Comparison of ENCODE assay signal across 8 cellular contexts in the genomic region with DNA sequence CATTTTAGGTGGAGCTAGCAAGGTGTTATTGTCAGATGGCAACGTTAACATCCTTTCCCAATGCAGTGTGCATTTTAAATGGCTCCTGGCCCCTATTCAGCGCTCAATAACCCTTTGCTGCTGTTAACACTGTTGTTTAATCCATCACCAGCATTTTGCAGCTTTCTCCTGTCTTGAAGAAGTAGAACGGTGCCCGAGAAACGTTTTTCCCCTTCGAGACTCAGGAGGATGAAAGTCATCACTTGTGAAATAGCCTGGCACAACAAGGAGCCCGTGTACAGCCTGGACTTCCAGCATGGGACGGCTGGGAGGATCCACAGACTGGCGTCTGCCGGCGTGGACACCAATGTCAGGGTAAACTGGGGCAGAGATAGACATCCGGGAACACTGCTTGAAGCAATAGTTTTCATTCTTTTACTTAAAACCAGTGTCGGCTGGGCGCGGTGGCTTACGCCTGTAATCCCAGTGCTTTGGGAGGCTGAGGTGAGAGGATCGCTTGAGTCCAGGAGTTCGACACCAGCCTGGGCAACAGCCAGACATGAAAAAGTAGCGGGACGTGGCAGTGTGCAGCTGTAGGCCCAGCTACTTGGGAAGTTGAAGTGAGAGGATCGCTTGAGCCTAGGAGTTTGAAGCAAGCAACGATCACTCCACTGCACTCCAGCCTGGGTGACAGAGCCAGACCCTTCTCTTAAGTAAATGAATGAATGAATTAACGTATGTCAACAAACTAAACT. TPM values are rescaled to one million over a fixed set of nuclear protein-coding genes. Genes with fewer than 3 reads are reported as not detected.
DNase-seq lines count a peak whose midpoint lies in the region; TF ChIP-seq lines count a peak whose summit lies in the region.

No MANE protein-coding gene starts in this region.

- H3K36me3 ChIP-seq in Loucy (ENCODE audit: insufficient read depth, low read length) (no peaks in the 10 kb centered on the region), neural cell (ENCODE audit: insufficient read depth, low read length) (no peaks in the 10 kb centered on the region)

- peaks cover 24% of the 10 kb centered on the region for H3K4me1 ChIP-seq in Loucy (ENCODE audit: insufficient read depth, low read length, poor library complexity, severe bottlenecking)

- H3K4me3 ChIP-seq in Loucy (ENCODE audit: low read length, poor library complexity, severe bottlenecking) (peak overlapping the region; percentile 84), dorsolateral prefrontal cortex (peak overlapping the region; percentile 43 to 86 (median 68)), neural cell (ENCODE audit: low read length) (peak overlapping the region; percentile 66)

- H2AFZ ChIP-seq in Loucy (ENCODE audit: low read length) (peak overlapping the region; percentile 80), neural cell (ENCODE audit: low read depth, low read length) (no peak overlapping the region)

- peaks cover 20% of the 10 kb centered on the region for H3K79me2 ChIP-seq in Loucy (ENCODE audit: insufficient read depth, low read length)
- H3K79me2 ChIP-seq in neural cell (replicated peaks; ENCODE audit: insufficient read depth, low read length) = no peaks in the 10 kb centered on the region

- H3F3A ChIP-seq in Loucy (ENCODE audit: low read depth) (no peaks in the 10 kb centered on the region), neural cell (ENCODE audit: insufficient read depth, low read length, poor library complexity, severe bottlenecking) (peaks cover 2% of the 10 kb centered on the region)

- TF ChIP-seq CTCF in Loucy (conservative IDR thresholded peaks at IDR 0.05; ENCODE audit: low read length) (no peak), dorsolateral prefrontal cortex (IDR thresholded peaks at IDR 0.05 in 54 of 56, conservative IDR thresholded peaks at IDR 0.05 in 2 of 56; ENCODE audit: low read depth in 1 of 56, partially characterized antibody in 56 of 56) (no peak), neural cell (IDR thresholded peaks at IDR 0.05; ENCODE audit: poor library complexity, severe bottlenecking) (no peak)

- H3K9me3 ChIP-seq in Loucy (ENCODE audit: insufficient read depth, low read depth, low read length) (no peaks in the 10 kb centered on the region), neural cell (ENCODE audit: low read length) (no peaks in the 10 kb centered on the region)

- H3K27ac ChIP-seq in dorsolateral prefrontal cortex (peak overlapping the region in 14 of 59 donors; percentile 4 to 76 (median 26)), neural cell (ENCODE audit: low read length) (no peak overlapping the region)

- intact Hi-C loops in dorsolateral prefrontal cortex (cut with DNase I) = no loop called here

- TF ChIP-seq EP300 in neural cell (conservative IDR thresholded peaks at IDR 0.05; ENCODE audit: poor library complexity, severe bottlenecking) = no peak

- H4K20me1 ChIP-seq in Loucy (ENCODE audit: insufficient read depth, low read length, poor library complexity, severe bottlenecking) (no peaks in the 10 kb centered on the region), neural cell (ENCODE audit: insufficient read depth) (no peaks in the 10 kb centered on the region)

- peak; percentile 16 for DNase-seq in GM03348 (ENCODE audit: low spot score)
- DNase-seq in dorsolateral prefrontal cortex = no peak
- no peak for DNase-seq in NCI-H526 treated with DMSO at 0.1 percent for 48 hours (lab: John Stamatoyannopoulos, UW)
- DNase-seq in cortex of kidney (lab: John Stamatoyannopoulos, UW) = no peak
- DNase-seq in NCI-H1417 treated with DMSO at 0.1 percent for 48 hours (lab: John Stamatoyannopoulos, UW) = no peak
- DNase-seq in central memory CD4-positive, alpha-beta T cell = no peak

- H3K9me2 ChIP-seq in Loucy (replicated peaks; ENCODE audit: low read depth, low read length) = no peaks in the 10 kb centered on the region
- H3K9me2 ChIP-seq in neural cell (ENCODE audit: insufficient read depth, low read length) = no peaks in the 10 kb centered on the region

- H3K4me2 ChIP-seq in Loucy (ENCODE audit: low read depth, low read length, poor library complexity, severe bottlenecking) = peak overlapping the region; percentile 63
- peak overlapping the region; percentile 14 for H3K4me2 ChIP-seq in neural cell (ENCODE audit: low read length)

- H3K27me3 ChIP-seq in Loucy (ENCODE audit: insufficient read depth, low read length, poor library complexity, severe bottlenecking) (no peaks in the 10 kb centered on the region), dorsolateral prefrontal cortex (no peaks in the 10 kb centered on the region), neural cell (ENCODE audit: insufficient read depth, low read depth, low read length) (no peaks in the 10 kb centered on the region)

- no peak for TF ChIP-seq RAD21 in neural cell (conservative IDR thresholded peaks at IDR 0.05)

- H3K9ac ChIP-seq in Loucy (ENCODE audit: low read depth, low read length, poor library complexity, severe bottlenecking) = peak overlapping the region; percentile 75
- peak overlapping the region; percentile 53 for H3K9ac ChIP-seq in neural cell (ENCODE audit: low read length)

TF ChIP-seq in neural cell, 6 proteins besides CTCF, POLR2A, EP300 and RAD21:
- TF ChIP-seq TAF1 (IDR thresholded peaks at IDR 0.05; ENCODE audit: low read depth) (no peak), POLR2AphosphoS5 (IDR thresholded peaks at IDR 0.05) (no peak), EZH2 (IDR thresholded peaks at IDR 0.05; ENCODE audit: borderline replicate concordance, insufficient read depth, low read length, poor library complexity, severe bottlenecking) (no peak), MXI1 (conservative IDR thresholded peaks at IDR 0.05; ENCODE audit: poor library complexity, severe bottlenecking) (no peak), SMC3 (conservative IDR thresholded peaks at IDR 0.05; ENCODE audit: poor library complexity) (no peak)
- TF ChIP-seq, protein P1, sequence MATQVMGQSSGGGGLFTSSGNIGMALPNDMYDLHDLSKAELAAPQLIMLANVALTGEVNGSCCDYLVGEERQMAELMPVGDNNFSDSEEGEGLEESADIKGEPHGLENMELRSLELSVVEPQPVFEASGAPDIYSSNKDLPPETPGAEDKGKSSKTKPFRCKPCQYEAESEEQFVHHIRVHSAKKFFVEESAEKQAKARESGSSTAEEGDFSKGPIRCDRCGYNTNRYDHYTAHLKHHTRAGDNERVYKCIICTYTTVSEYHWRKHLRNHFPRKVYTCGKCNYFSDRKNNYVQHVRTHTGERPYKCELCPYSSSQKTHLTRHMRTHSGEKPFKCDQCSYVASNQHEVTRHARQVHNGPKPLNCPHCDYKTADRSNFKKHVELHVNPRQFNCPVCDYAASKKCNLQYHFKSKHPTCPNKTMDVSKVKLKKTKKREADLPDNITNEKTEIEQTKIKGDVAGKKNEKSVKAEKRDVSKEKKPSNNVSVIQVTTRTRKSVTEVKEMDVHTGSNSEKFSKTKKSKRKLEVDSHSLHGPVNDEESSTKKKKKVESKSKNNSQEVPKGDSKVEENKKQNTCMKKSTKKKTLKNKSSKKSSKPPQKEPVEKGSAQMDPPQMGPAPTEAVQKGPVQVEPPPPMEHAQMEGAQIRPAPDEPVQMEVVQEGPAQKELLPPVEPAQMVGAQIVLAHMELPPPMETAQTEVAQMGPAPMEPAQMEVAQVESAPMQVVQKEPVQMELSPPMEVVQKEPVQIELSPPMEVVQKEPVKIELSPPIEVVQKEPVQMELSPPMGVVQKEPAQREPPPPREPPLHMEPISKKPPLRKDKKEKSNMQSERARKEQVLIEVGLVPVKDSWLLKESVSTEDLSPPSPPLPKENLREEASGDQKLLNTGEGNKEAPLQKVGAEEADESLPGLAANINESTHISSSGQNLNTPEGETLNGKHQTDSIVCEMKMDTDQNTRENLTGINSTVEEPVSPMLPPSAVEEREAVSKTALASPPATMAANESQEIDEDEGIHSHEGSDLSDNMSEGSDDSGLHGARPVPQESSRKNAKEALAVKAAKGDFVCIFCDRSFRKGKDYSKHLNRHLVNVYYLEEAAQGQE (IDR thresholded peaks at IDR 0.05; ENCODE audit: borderline replicate concordance) = no peak

RNA-seq across cellular contexts. Expression of a gene that starts 0.9 kb away (rescaled TPM):
- 10 to 100 TPM in 2 of 120 experiments, 1 to 10 TPM in 118; 1.9 to 11.4 (median 5.9) TPM for total RNA-seq in dorsolateral prefrontal cortex
- 0.72 and 2.1 TPM in 2 replicates for polyA plus RNA-seq in neural cell
- 1.7 and 2.4 TPM in 2 replicates for polyA minus RNA-seq in neural cell
